ENCODE assay signal across 25 cellular contexts in the genomic region with DNA sequence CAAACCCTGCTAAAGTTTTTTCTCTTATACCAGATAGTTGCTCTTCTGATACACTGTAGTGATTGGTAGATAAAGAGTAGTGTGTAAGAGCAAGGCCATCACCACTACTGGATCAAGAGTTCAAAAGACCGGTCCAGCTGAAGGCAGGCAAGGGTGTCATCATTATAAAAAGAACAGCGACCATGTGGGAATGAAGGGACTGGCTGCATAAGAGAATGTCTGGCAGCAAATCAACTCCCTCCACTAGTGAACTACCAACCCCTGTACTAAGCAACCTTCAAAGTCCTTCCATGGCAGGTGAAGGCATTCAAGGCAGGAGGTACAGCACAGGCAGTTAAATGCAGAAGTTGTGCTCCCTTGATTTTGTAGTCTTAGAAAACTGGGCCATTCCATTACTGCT.
"Had no signal": no experiment of that assay in that cellular context is flagged by ENCODE, and none has a peak within 500 bp of the region (broad histone marks: within the 10 kb centered on the region; RNA-seq: fewer than 3 reads in every experiment).

No MANE protein-coding gene starts in this region.

- H3K27me3 ChIP-seq: MG63, Peyer's patch had no signal

- ATAC-seq: activated CD4-positive, CD25-positive, alpha-beta regulatory T cell treated with anti-CD3 and anti-CD28 coated beads, Interleukin-2, amount 50 U/mL, for 24 hours; activated CD8-positive, alpha-beta T cell treated with anti-CD3 and anti-CD28 coated beads for 36 hours had no signal

- H3K27ac Mint-ChIP-seq: activated CD8-positive, alpha-beta T cell treated with anti-CD3 and anti-CD28 coated beads for 36 hours; activated naive CD4-positive, alpha-beta T cell treated with anti-CD3 and anti-CD28 coated beads, Interleukin-2, amount 50 U/mL, for 24 hours; activated T-helper 1 cell treated with anti-CD3 and anti-CD28 coated beads, Interleukin-12 subunit alpha, Interleukin-12 subunit beta, Interleukin-2, Interleukin-4 antibody, amounts not matched to agents 30 ng/mL and 10 ng/mL and 1 ng/mL, durations not matched to agents 14 hours and 24 hours and 36 hours; T-helper 1 cell treated with Interleukin-12 subunit alpha and Interleukin-12 subunit beta and Interleukin-4 antibody, amounts not matched to agents 30 μg/mL and 1 μg/mL, for 36 hours had no signal

- DNase-seq: activated CD4-positive, alpha-beta T cell treated with anti-CD3 and anti-CD28 coated beads for 4 hours; activated CD8-positive, alpha-beta memory T cell treated with anti-CD3 and anti-CD28 coated beads, Interleukin-2, amount 50 U/mL, for 4 hours; activated CD8-positive, alpha-beta T cell treated with anti-CD3 and anti-CD28 coated beads for 36 hours; activated effector memory CD4-positive, alpha-beta T cell treated with Interleukin-2 at 50 U/mL for 16 hours; activated naive CD4-positive, alpha-beta T cell; aorta; central memory CD4-positive, alpha-beta T cell; MG63; MV-4-11; NCI-H1092 treated with DMSO at 0.1 percent for 48 hours; NCI-H1417 treated with DMSO at 0.1 percent for 48 hours; NCI-H1694; NCI-H2107; NCI-H345; NCI-H510A; NCI-H69; NK-92 treated with Interleukin-12 subunit alpha and Interleukin-12 subunit beta, amount 100 ng/mL, for 24 hours; OCI-M1; Peyer's patch; SHP77 treated with DMSO at 0.1 percent for 48 hours had no signal

- H3K36me3 ChIP-seq: MG63, Peyer's patch had no signal

- H3K4me3 ChIP-seq: MG63, Peyer's patch had no signal

- H3K4me3 Mint-ChIP-seq: activated CD8-positive, alpha-beta T cell treated with anti-CD3 and anti-CD28 coated beads for 36 hours; activated naive CD4-positive, alpha-beta T cell treated with anti-CD3 and anti-CD28 coated beads, Interleukin-2, amount 50 U/mL, for 24 hours; activated T-helper 1 cell treated with anti-CD3 and anti-CD28 coated beads, Interleukin-12 subunit alpha, Interleukin-12 subunit beta, Interleukin-2, Interleukin-4 antibody, amounts not matched to agents 30 ng/mL and 10 ng/mL and 1 ng/mL, durations not matched to agents 14 hours and 24 hours and 36 hours; T-helper 1 cell treated with Interleukin-12 subunit alpha and Interleukin-12 subunit beta and Interleukin-4 antibody, amounts not matched to agents 30 μg/mL and 1 μg/mL, for 36 hours had no signal

- H3K27me3 Mint-ChIP-seq: activated CD8-positive, alpha-beta T cell treated with anti-CD3 and anti-CD28 coated beads for 36 hours; activated naive CD4-positive, alpha-beta T cell treated with anti-CD3 and anti-CD28 coated beads, Interleukin-2, amount 50 U/mL, for 24 hours had no signal

- H3K4me1 ChIP-seq: Peyer's patch had no signal

- H3K27ac ChIP-seq: Peyer's patch, RWPE1 had no signal

- H3K4me1 Mint-ChIP-seq: activated naive CD4-positive, alpha-beta T cell treated with anti-CD3 and anti-CD28 coated beads, Interleukin-2, amount 50 U/mL, for 24 hours had no signal

- H3K9me3 ChIP-seq: MG63, Peyer's patch had no signal

- H3K9me3 Mint-ChIP-seq: activated naive CD4-positive, alpha-beta T cell treated with anti-CD3 and anti-CD28 coated beads, Interleukin-2, amount 50 U/mL, for 24 hours had no signal

- H3K36me3 Mint-ChIP-seq: activated naive CD4-positive, alpha-beta T cell treated with anti-CD3 and anti-CD28 coated beads, Interleukin-2, amount 50 U/mL, for 24 hours had no signal
